In the genomic region with DNA sequence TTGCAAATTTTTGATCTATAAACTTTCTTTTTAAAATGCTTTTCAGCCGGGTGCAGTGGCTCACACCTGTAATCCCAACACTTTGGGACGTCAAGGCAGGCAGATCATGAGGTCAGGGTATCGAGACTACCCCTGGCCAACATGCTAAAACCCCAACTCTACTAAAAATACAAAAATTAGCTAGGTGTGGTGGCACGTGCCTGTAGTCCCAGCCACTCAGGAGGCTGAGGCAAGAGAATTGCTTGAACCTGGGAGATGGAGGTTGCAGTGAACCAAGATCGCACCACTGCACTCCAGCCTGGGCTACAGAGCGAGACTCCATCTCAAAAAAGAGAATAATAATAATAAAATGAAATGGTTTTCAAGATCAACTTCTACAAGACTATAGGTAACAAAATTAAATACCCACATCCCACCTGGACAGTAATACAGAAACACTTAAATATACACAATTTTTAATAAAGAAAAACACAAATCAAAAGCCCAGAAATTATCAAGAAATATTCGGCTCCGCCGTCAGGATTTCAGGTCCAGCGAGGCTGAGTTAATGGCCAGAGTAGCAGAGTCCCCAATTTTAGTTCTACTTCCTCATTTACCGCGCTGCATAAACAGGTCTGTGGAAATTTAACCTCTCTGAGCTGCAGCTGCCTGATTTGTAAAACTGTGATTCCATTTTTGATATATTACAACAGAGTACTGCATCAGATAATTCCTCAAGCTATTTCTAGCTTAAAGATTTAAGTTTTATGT, we compare ENCODE assay signal across 9 cellular contexts. TPM values are rescaled to one million over a fixed set of nuclear protein-coding genes. Genes with fewer than 3 reads are reported as not detected.
DNase-seq lines count a peak whose midpoint lies in the region; ATAC-seq and TF ChIP-seq lines count a peak whose summit lies in the region.
"Had no signal": no experiment of that assay in that cellular context is flagged by ENCODE, and none has a peak within 500 bp of the region (broad histone marks: within the 10 kb centered on the region; RNA-seq: fewer than 3 reads in every experiment).

No MANE protein-coding gene starts in this region.

- no peaks in the 10 kb centered on the region for H3K27me3 ChIP-seq in Karpas-422 (ENCODE audit: low read length)
- no peaks in the 10 kb centered on the region for H3K27me3 ChIP-seq in dorsolateral prefrontal cortex

- H3K4me3 ChIP-seq in Karpas-422 (ENCODE audit: low read length) = peak overlapping the region; percentile 45
- peak overlapping the region in 44 of 59 donors; percentile 0 to 100 (median 80) for H3K4me3 ChIP-seq in dorsolateral prefrontal cortex

- H3K9me3 ChIP-seq in Karpas-422 (ENCODE audit: low read length) = no peaks in the 10 kb centered on the region

- H3K9me2 ChIP-seq in Karpas-422 (replicated peaks; ENCODE audit: insufficient read depth, low read length) = no peaks in the 10 kb centered on the region

- DNase-seq in Ammon's horn (ENCODE audit: low spot score) = peak; percentile 17
- DNase-seq in Karpas-422 = peak; percentile 91
- DNase-seq in dorsolateral prefrontal cortex = no peak
- DNase-seq in NCI-H2196 treated with DMSO at 0.1 percent for 48 hours (lab: John Stamatoyannopoulos, UW; ENCODE audit: unreplicated experiment) = no peak
- no peak for DNase-seq in T1000 (lab: John Stamatoyannopoulos, UW)
- DNase-seq in NCI-H345 (lab: John Stamatoyannopoulos, UW) = no peak
- DNase-seq in DMS79 treated with DMSO at 0.1 percent for 48 hours (lab: John Stamatoyannopoulos, UW) = no peak
- DNase-seq: DMS79 had no signal

- H2AFZ ChIP-seq in Karpas-422 (ENCODE audit: low read length) = no peak overlapping the region

- H4K20me1 ChIP-seq in Karpas-422 (ENCODE audit: insufficient read depth, low read depth, low read length) = no peaks in the 10 kb centered on the region; the same call in 1 of the 2 replicates

- peak; percentile 30 for ATAC-seq in GM19372 (IDR thresholded peaks at IDR 0.05; ENCODE audit: low read depth, unreplicated experiment)

- H3K79me2 ChIP-seq in Karpas-422 (ENCODE audit: low read length) = peaks cover 88% of the 10 kb centered on the region

- H3K27ac ChIP-seq in Karpas-422 (ENCODE audit: low read length) (peak overlapping the region; percentile 91), dorsolateral prefrontal cortex (no peak overlapping the region)

- peaks cover 24% of the 10 kb centered on the region; the same call in 1 of the 2 replicates for H3K36me3 ChIP-seq in Karpas-422 (ENCODE audit: insufficient read depth, low read length)

- H3K4me2 ChIP-seq in Karpas-422 (ENCODE audit: low read depth, low read length, poor library complexity, severe bottlenecking) = peak overlapping the region; percentile 87

- peak overlapping the region; percentile 47 for H3K9ac ChIP-seq in Karpas-422 (ENCODE audit: low read length)

- H3K4me1 ChIP-seq in Karpas-422 (ENCODE audit: low read length) = peaks cover 66% of the 10 kb centered on the region

- no peak for TF ChIP-seq CTCF in dorsolateral prefrontal cortex (IDR thresholded peaks at IDR 0.05 in 54 of 56, conservative IDR thresholded peaks at IDR 0.05 in 2 of 56; ENCODE audit: low read depth in 1 of 56, partially characterized antibody in 56 of 56)

- intact Hi-C loops in dorsolateral prefrontal cortex (cut with DNase I) = loop anchor here (5.0 kb wide), 3 partner anchors 68 to 597 kb away; partner anchors contain the start of genes GAS1 (in 1 of the 2), ISCA1 (in 1 of the 2) and NAA35 (in 1 of the 2)

RNA-seq across cellular contexts. Expression of gene TUT7, which starts 4.0 kb away (rescaled TPM):
- total RNA-seq in Karpas-422 (2014; rRNA removed; shearing (Covaris generic); ENCODE audit: low replicate concordance) = 45.0 and 51.2 TPM in 2 replicates
- total RNA-seq in dorsolateral prefrontal cortex = 10 to 100 TPM; 16.3 to 37.4 (median 25.7) TPM

Comparison
In these comparisons a context has a peak if more than half of its experiments do, and no peak if none do; other contexts are left out.
1. DNase-seq: peak in Ammon's horn (single experiment) and Karpas-422 (single experiment); none in dorsolateral prefrontal cortex (0 of 10), NCI-H2196 treated with DMSO at 0.1 percent for 48 hours (single experiment), T1000 (single experiment), NCI-H345 (single experiment) and DMS79 treated with DMSO at 0.1 percent for 48 hours (single experiment).